31 cellular contexts compared by ENCODE assay signal in the genomic region with DNA sequence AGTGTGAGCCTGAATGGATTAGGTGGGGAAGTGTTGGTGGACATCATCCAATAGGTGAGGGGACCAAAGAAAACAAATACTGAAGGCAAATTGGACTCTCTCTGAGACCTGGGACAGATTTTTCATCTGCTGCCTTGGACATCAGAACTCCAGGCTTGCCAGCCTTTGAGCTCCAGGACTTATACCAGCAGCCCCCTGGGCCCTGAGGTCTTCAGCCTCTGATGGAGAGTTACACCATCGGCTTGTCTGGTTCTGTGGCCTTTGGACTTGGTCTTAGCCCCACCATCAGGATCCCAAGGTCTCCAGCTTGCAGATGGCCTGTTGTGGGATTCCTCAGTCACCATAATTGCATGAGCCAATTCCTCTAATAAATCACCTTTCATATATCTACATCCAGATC.
"Had no signal": no experiment of that assay in that cellular context is flagged by ENCODE, and none has a peak within 500 bp of the region (broad histone marks: within the 10 kb centered on the region; RNA-seq: fewer than 3 reads in every experiment).

No MANE protein-coding gene starts in this region.

- H3K27me3 ChIP-seq: MG63 had no signal

- H3K36me3 ChIP-seq: MG63 had no signal

- H3K4me3 ChIP-seq: MG63 had no signal

- H3K9me3 ChIP-seq: MG63 had no signal

- DNase-seq: Karpas-422, Kasumi-1, MG63, MM.1S, MV-4-11, NCI-H1048, NCI-H1092, NCI-H1092 treated with DMSO at 0.1 percent for 48 hours, NCI-H1105, NCI-H1105 treated with DMSO at 0.1 percent for 48 hours, NCI-H1417 treated with DMSO at 0.1 percent for 48 hours, NCI-H1436 treated with DMSO at 0.1 percent for 48 hours, NCI-H146, NCI-H1694, NCI-H1694 treated with DMSO at 0.1 percent for 48 hours, NCI-H187, NCI-H1930, NCI-H2029, NCI-H2029 treated with DMSO at 0.1 percent for 48 hours, NCI-H2081, NCI-H2081 treated with DMSO at 0.1 percent for 48 hours, NCI-H2107, NCI-H2171, NCI-H2171 treated with DMSO at 0.1 percent for 48 hours, NCI-H2227 treated with DMSO at 0.1 percent for 48 hours, NCI-H226, NCI-H446, NCI-H446 treated with DMSO at 0.1 percent for 48 hours, NCI-H510A, NCI-H510A treated with DMSO at 0.1 percent for 48 hours, NCI-H524 had no signal
